In the genomic region with DNA sequence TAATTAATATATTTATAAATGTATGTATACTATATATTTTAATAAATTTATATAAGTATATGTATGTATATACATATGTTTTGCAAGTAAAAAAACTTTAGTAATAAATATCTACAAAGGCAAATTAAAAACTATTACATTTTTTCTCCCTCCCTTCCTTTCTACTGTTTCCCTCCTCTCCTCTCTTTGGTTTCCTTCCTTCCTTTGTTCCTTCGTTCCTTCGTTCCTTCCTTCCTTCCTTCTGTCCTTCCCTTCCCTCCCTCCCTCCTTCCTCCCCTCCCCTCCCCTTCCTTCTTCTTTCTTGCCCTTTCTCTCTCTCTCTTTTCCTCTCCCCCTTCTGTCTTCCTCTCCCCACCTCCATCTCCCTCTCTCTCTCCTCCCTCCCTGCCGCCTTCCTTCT, we compare ENCODE assay signal across 17 cellular contexts.
DNase-seq lines count a peak whose midpoint lies in the region; ATAC-seq and TF ChIP-seq lines count a peak whose summit lies in the region.
"Had no signal": no experiment of that assay in that cellular context is flagged by ENCODE, and none has a peak within 500 bp of the region (broad histone marks: within the 10 kb centered on the region; RNA-seq: fewer than 3 reads in every experiment).

No MANE protein-coding gene starts in this region.

- H3K4me3 ChIP-seq in gastroesophageal sphincter (no peak overlapping the region), vagina (no peak overlapping the region), Karpas-422 (ENCODE audit: low read length) (no peak overlapping the region)
- H3K4me3 ChIP-seq: BLaER1 treated with 17β-estradiol and CSF1 and Interleukin-3, amounts not matched to agents 10 nM and 100 nM; K562 had no signal

- H3K4me1 ChIP-seq in gastroesophageal sphincter: peaks cover 32 to 98% (median 33%) of the 10 kb centered on the region in 3 donors
- peaks cover 17% of the 10 kb centered on the region for H3K4me1 ChIP-seq in vagina
- H3K4me1 ChIP-seq in Karpas-422 (ENCODE audit: low read length): peaks cover 57% of the 10 kb centered on the region

- no peaks in the 10 kb centered on the region for H3K36me3 Mint-ChIP-seq in natural killer cell treated with Interleukin-12 subunit alpha and Interleukin-12 subunit beta and Interleukin-15 and Interleukin-18, amount 100 ng/mL, for 72 hours
- H3K36me3 Mint-ChIP-seq in natural killer cell (no peaks in the 10 kb centered on the region), progenitor cell of endocrine pancreas (ENCODE audit: insufficient read depth) (no peaks in the 10 kb centered on the region)
- peaks cover 5% of the 10 kb centered on the region for H3K36me3 Mint-ChIP-seq in stimulated activated effector memory CD8-positive, alpha-beta T cell treated with anti-CD3 and anti-CD28 coated beads, Interleukin-12 subunit alpha, Interleukin-12 subunit beta, amount 100 ng/mL, for 72 hours

- no peak for DNase-seq in natural killer cell treated with Interleukin-12 subunit alpha and Interleukin-12 subunit beta and Interleukin-15 and Interleukin-18, amount 100 ng/mL, for 72 hours (ENCODE audit: low spot score)
- DNase-seq in natural killer cell (no peak), vagina (ENCODE audit: extremely low spot score in 2 of 2) (no peak), MV-4-11 (lab: John Stamatoyannopoulos, UW) (no peak), Karpas-422 (no peak), progenitor cell of endocrine pancreas (ENCODE audit: low spot score, unreplicated experiment) (no peak)
- DNase-seq in stimulated activated effector memory CD8-positive, alpha-beta T cell treated with anti-CD3 and anti-CD28 coated beads, Interleukin-12 subunit alpha, Interleukin-12 subunit beta, amount 100 ng/mL, for 72 hours (ENCODE audit: low spot score in 2 of 2): no peak
- DNase-seq: GOT3, NCI-H1436, NCI-H2029 treated with DMSO at 0.1 percent for 48 hours, NCI-H2171 treated with DMSO at 0.1 percent for 48 hours, NCI-H446 treated with DMSO at 0.1 percent for 48 hours, NCI-H748 treated with DMSO at 0.1 percent for 48 hours, SHP77 treated with DMSO at 0.1 percent for 48 hours had no signal

- H3K4me1 Mint-ChIP-seq in natural killer cell treated with Interleukin-12 subunit alpha and Interleukin-12 subunit beta and Interleukin-15 and Interleukin-18, amount 100 ng/mL, for 72 hours (ENCODE audit: low read depth in 2 of 2): peaks cover 44 to 46% of the 10 kb centered on the region in 2 donors
- peaks cover 33 to 36% of the 10 kb centered on the region in 2 donors for H3K4me1 Mint-ChIP-seq in natural killer cell
- H3K4me1 Mint-ChIP-seq in stimulated activated effector memory CD8-positive, alpha-beta T cell treated with anti-CD3 and anti-CD28 coated beads, Interleukin-12 subunit alpha, Interleukin-12 subunit beta, amount 100 ng/mL, for 72 hours: peaks cover 29% of the 10 kb centered on the region
- H3K4me1 Mint-ChIP-seq in progenitor cell of endocrine pancreas (ENCODE audit: low read depth): peaks cover 4% of the 10 kb centered on the region

- 91% methylated on average over 1 of the region's 3 CpGs; no CpG with 5 or more reads in 1 of the 2 donors for WGBS in gastroesophageal sphincter (ENCODE audit: low coverage in 1 of 2), 2 donors

- H2AFZ ChIP-seq in Karpas-422 (ENCODE audit: low read length): no peak overlapping the region

- peak overlapping the region; percentile 97 for H3K27ac Mint-ChIP-seq in natural killer cell treated with Interleukin-12 subunit alpha and Interleukin-12 subunit beta and Interleukin-15 and Interleukin-18, amount 100 ng/mL, for 72 hours
- H3K27ac Mint-ChIP-seq in natural killer cell: peak overlapping the region in 1 of 2 donors; percentile 73
- H3K27ac Mint-ChIP-seq in stimulated activated effector memory CD8-positive, alpha-beta T cell treated with anti-CD3 and anti-CD28 coated beads, Interleukin-12 subunit alpha, Interleukin-12 subunit beta, amount 100 ng/mL, for 72 hours: peak overlapping the region; percentile 30
- no peak overlapping the region for H3K27ac Mint-ChIP-seq in progenitor cell of endocrine pancreas

- no peaks in the 10 kb centered on the region for H3K9me3 ChIP-seq in gastroesophageal sphincter
- H3K9me3 ChIP-seq in vagina: no peaks in the 10 kb centered on the region
- no peaks in the 10 kb centered on the region for H3K9me3 ChIP-seq in Karpas-422 (ENCODE audit: low read length)

- H3K27me3 ChIP-seq in gastroesophageal sphincter (no peaks in the 10 kb centered on the region), vagina (no peaks in the 10 kb centered on the region), Karpas-422 (ENCODE audit: low read length) (no peaks in the 10 kb centered on the region)
- H3K27me3 ChIP-seq: BLaER1 treated with 17β-estradiol and CSF1 and Interleukin-3, amounts not matched to agents 10 nM and 100 nM had no signal

- ATAC-seq in natural killer cell treated with Interleukin-12 subunit alpha and Interleukin-12 subunit beta and Interleukin-15 and Interleukin-18, amount 100 ng/mL, for 72 hours: no peak
- no peak for ATAC-seq in natural killer cell
- no peak for ATAC-seq in gastroesophageal sphincter
- no peak for ATAC-seq in stimulated activated effector memory CD8-positive, alpha-beta T cell treated with anti-CD3 and anti-CD28 coated beads, Interleukin-12 subunit alpha, Interleukin-12 subunit beta, amount 100 ng/mL, for 72 hours
- ATAC-seq: K562 had no signal

- H4K20me1 ChIP-seq in Karpas-422 (ENCODE audit: insufficient read depth, low read depth, low read length): no peaks in the 10 kb centered on the region
- H4K20me1 ChIP-seq: BLaER1 treated with 17β-estradiol and CSF1 and Interleukin-3, amounts not matched to agents 10 nM and 100 nM had no signal

- TF ChIP-seq CTCF in natural killer cell (IDR thresholded peaks at IDR 0.05) (no peak), gastroesophageal sphincter (IDR thresholded peaks at IDR 0.05) (no peak), vagina (IDR thresholded peaks at IDR 0.05) (no peak), progenitor cell of endocrine pancreas (IDR thresholded peaks at IDR 0.05; ENCODE audit: unreplicated experiment) (no peak)

- H3K27ac ChIP-seq in gastroesophageal sphincter (peak overlapping the region; percentile 80 to 86 (median 80)), vagina (peak overlapping the region; percentile 16), Karpas-422 (ENCODE audit: low read length) (no peak overlapping the region)

- no peaks in the 10 kb centered on the region for H3K36me3 ChIP-seq in gastroesophageal sphincter
- H3K36me3 ChIP-seq in vagina: no peaks in the 10 kb centered on the region
- no peaks in the 10 kb centered on the region for H3K36me3 ChIP-seq in Karpas-422 (ENCODE audit: insufficient read depth, low read length)

- no peaks in the 10 kb centered on the region for H3K9me3 Mint-ChIP-seq in natural killer cell treated with Interleukin-12 subunit alpha and Interleukin-12 subunit beta and Interleukin-15 and Interleukin-18, amount 100 ng/mL, for 72 hours
- no peaks in the 10 kb centered on the region for H3K9me3 Mint-ChIP-seq in natural killer cell
- H3K9me3 Mint-ChIP-seq in stimulated activated effector memory CD8-positive, alpha-beta T cell treated with anti-CD3 and anti-CD28 coated beads, Interleukin-12 subunit alpha, Interleukin-12 subunit beta, amount 100 ng/mL, for 72 hours: no peaks in the 10 kb centered on the region
- H3K9me3 Mint-ChIP-seq in progenitor cell of endocrine pancreas (ENCODE audit: low read depth): no peaks in the 10 kb centered on the region

- no peaks in the 10 kb centered on the region for H3K9me2 ChIP-seq in Karpas-422 (replicated peaks; ENCODE audit: insufficient read depth, low read length)

- TF ChIP-seq EP300 in gastroesophageal sphincter (IDR thresholded peaks at IDR 0.05): no peak

- H3K4me3 Mint-ChIP-seq in natural killer cell treated with Interleukin-12 subunit alpha and Interleukin-12 subunit beta and Interleukin-15 and Interleukin-18, amount 100 ng/mL, for 72 hours: peak overlapping the region; percentile 82
- H3K4me3 Mint-ChIP-seq in natural killer cell (no peak overlapping the region), progenitor cell of endocrine pancreas (ENCODE audit: low read depth) (no peak overlapping the region)
- H3K4me3 Mint-ChIP-seq in stimulated activated effector memory CD8-positive, alpha-beta T cell treated with anti-CD3 and anti-CD28 coated beads, Interleukin-12 subunit alpha, Interleukin-12 subunit beta, amount 100 ng/mL, for 72 hours: no peak overlapping the region

- intact Hi-C loops in natural killer cell (cut with micrococcal nuclease): no loop called here
- intact Hi-C loops in vagina (cut with DNase I): no loop called here

- H3K79me2 ChIP-seq in Karpas-422 (ENCODE audit: low read length): no peaks in the 10 kb centered on the region

- TF ChIP-seq POLR2A in gastroesophageal sphincter (IDR thresholded peaks at IDR 0.05) (no peak), vagina (IDR thresholded peaks at IDR 0.05) (no peak)

- no peak overlapping the region for H3K9ac ChIP-seq in Karpas-422 (ENCODE audit: low read length)

- no peaks in the 10 kb centered on the region for H3K27me3 Mint-ChIP-seq in natural killer cell treated with Interleukin-12 subunit alpha and Interleukin-12 subunit beta and Interleukin-15 and Interleukin-18, amount 100 ng/mL, for 72 hours
- H3K27me3 Mint-ChIP-seq in natural killer cell (ENCODE audit: low read depth in 2 of 2) (no peaks in the 10 kb centered on the region), progenitor cell of endocrine pancreas (no peaks in the 10 kb centered on the region)

- H3K4me2 ChIP-seq in Karpas-422 (ENCODE audit: low read depth, low read length, poor library complexity, severe bottlenecking): no peak overlapping the region
